In genomic region chr1:113002297-113002696, GRCh38 we compare ENCODE assay signal across 2 cellular contexts.
A peak's percentile ranks its signal among the peaks of the same experiment; 100 is the strongest.
TF ChIP-seq lines count a peak whose summit lies in the region.

No MANE protein-coding gene starts in this region.

TF ChIP-seq in SK-N-SH treated with all-trans-retinoic acid at 6 μM for 48 hours, 23 proteins besides CTCF, POLR2A, EP300 and RAD21 (continued from another document):
- TF ChIP-seq PPARA (CRISPR knock-in tag; IDR thresholded peaks at IDR 0.05; ENCODE audit: borderline replicate concordance) (no peak), ZNF70 (CRISPR knock-in tag; IDR thresholded peaks at IDR 0.05) (peak; percentile 99), ZFP3 (CRISPR knock-in tag; IDR thresholded peaks at IDR 0.05) (no peak), POU6F1 (CRISPR knock-in tag; IDR thresholded peaks at IDR 0.05; ENCODE audit: borderline replicate concordance, low read depth) (no peak), CSRNP3 (CRISPR knock-in tag; IDR thresholded peaks at IDR 0.05) (no peak), CSDC2 (CRISPR knock-in tag; IDR thresholded peaks at IDR 0.05) (no peak)

TF ChIP-seq in GM12878, 131 proteins besides CTCF, POLR2A, EP300 and RAD21 (continued from another document):
- TF ChIP-seq ZBTB33 (IDR thresholded peaks at IDR 0.05) (no peak), LARP7 (IDR thresholded peaks at IDR 0.05) (no peak), TBL1XR1 (IDR thresholded peaks at IDR 0.05; ENCODE audit: low read depth, low read length) (no peak), RCOR1 (conservative IDR thresholded peaks at IDR 0.05; ENCODE audit: low read depth, low read length) (no peak), NR2C1 (IDR thresholded peaks at IDR 0.05) (no peak), ZNF207 (IDR thresholded peaks at IDR 0.05; ENCODE audit: borderline replicate concordance) (no peak), BCL3 (IDR thresholded peaks at IDR 0.05; ENCODE audit: borderline replicate concordance, insufficient read depth, low read depth, low read length, poor library complexity, severe bottlenecking) (no peak), BACH1 (IDR thresholded peaks at IDR 0.05; ENCODE audit: borderline replicate concordance) (no peak), SUPT20H (IDR thresholded peaks at IDR 0.05; ENCODE audit: borderline replicate concordance, control insufficient read depth, low read depth, low read length) (no peak), RUNX3 (IDR thresholded peaks at IDR 0.05; ENCODE audit: low read length) (no peak), E4F1 (IDR thresholded peaks at IDR 0.05; ENCODE audit: borderline replicate concordance, partially characterized antibody) (no peak), BRCA1 (IDR thresholded peaks at IDR 0.05; ENCODE audit: low read depth, low read length) (no peak), WRNIP1 (IDR thresholded peaks at IDR 0.05; ENCODE audit: borderline replicate concordance, low read depth, low read length) (no peak), SUZ12 (IDR thresholded peaks at IDR 0.05; ENCODE audit: unreplicated experiment) (no peak), POLR2AphosphoS2 (IDR thresholded peaks at IDR 0.05; ENCODE audit: low read depth, low read length) (no peak)
